7 cellular contexts compared by ENCODE assay signal in the genomic region with DNA sequence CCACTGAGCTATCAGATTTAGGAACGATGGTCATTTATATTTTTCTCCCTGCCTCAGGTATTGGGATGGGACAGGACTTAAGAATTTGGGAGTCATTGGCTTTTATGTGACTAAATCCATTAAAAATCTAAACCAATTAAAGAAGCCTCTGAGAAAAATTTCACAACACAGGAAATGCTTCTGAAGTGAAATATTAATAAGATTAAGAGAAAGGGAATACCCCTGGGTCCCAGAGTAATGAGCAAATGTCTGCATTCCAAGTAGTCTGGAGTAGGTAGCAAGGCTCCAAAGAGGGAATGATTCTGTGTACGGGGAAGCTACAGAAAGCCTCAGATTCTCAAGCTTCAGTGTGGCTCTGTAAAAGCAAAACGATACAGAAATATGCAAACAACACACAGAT. TPM values are rescaled to one million over a fixed set of nuclear protein-coding genes. Genes with fewer than 3 reads are reported as not detected.
A peak's percentile ranks its signal among the peaks of the same experiment; 100 is the strongest.
DNase-seq lines count a peak whose midpoint lies in the region; ATAC-seq and TF ChIP-seq lines count a peak whose summit lies in the region.

No MANE protein-coding gene starts in this region.

- H3K4me3 ChIP-seq in right cardiac atrium (ENCODE audit: low read length): peak overlapping the region; percentile 100

- H3K9me3 ChIP-seq in H9 (ENCODE audit: control insufficient read depth, low read depth, low read length) (no peaks in the 10 kb centered on the region), right cardiac atrium (ENCODE audit: control insufficient read depth, low read length) (no peaks in the 10 kb centered on the region)

- H2BK120ac ChIP-seq in H9 (ENCODE audit: low read depth, low read length, poor library complexity, severe bottlenecking): no peak overlapping the region

- no peak overlapping the region for H3K27ac ChIP-seq in H9 (ENCODE audit: insufficient read length, low read depth, low read length)
- H3K27ac ChIP-seq in VCaP: peak overlapping the region; percentile 81
- H3K27ac ChIP-seq in right cardiac atrium (ENCODE audit: low read length): no peak overlapping the region

- no peak overlapping the region for H3T11ph ChIP-seq in H9 (ENCODE audit: low read length)

- no peak overlapping the region for H3K18ac ChIP-seq in H9 (ENCODE audit: insufficient read length, low read depth, low read length)

- H3K9me3 Mint-ChIP-seq in H9: no peaks in the 10 kb centered on the region
- no peaks in the 10 kb centered on the region for H3K9me3 Mint-ChIP-seq in stimulated activated effector memory CD8-positive, alpha-beta T cell treated with anti-CD3 and anti-CD28 coated beads, Interleukin-12 subunit alpha, Interleukin-12 subunit beta, amount 100 ng/mL, for 72 hours

- H3K4me2 ChIP-seq in H9 (ENCODE audit: insufficient read depth, insufficient read length, low read length): peak overlapping the region; percentile 70

- H4K8ac ChIP-seq in H9 (replicated peaks; ENCODE audit: insufficient read length, low read depth, low read length): no peak overlapping the region

- H3K56ac ChIP-seq in H9 (ENCODE audit: insufficient read length, low read depth, low read length): no peak overlapping the region

- peaks cover 0 to 10% (median 4%) of the 10 kb centered on the region in 3 experiments; a peak in 3 of 7 replicates for H3K36me3 Mint-ChIP-seq in H9 (ENCODE audit: insufficient read depth in 1 of 3, low read depth in 3 of 3)
- H3K36me3 Mint-ChIP-seq in stimulated activated effector memory CD8-positive, alpha-beta T cell treated with anti-CD3 and anti-CD28 coated beads, Interleukin-12 subunit alpha, Interleukin-12 subunit beta, amount 100 ng/mL, for 72 hours: peaks cover 32% of the 10 kb centered on the region

- no peak overlapping the region for H2BK12ac ChIP-seq in H9 (ENCODE audit: insufficient read length, low read depth, low read length)

- H2BK15ac ChIP-seq in H9 (ENCODE audit: low read depth, low read length): no peak overlapping the region

- peak overlapping the region; percentile 82 for H3K9ac ChIP-seq in H9 (ENCODE audit: extremely low read depth, insufficient read length, low read length)

- no peak overlapping the region for H3K4ac ChIP-seq in H9 (ENCODE audit: low read depth, low read length)

- H3K14ac ChIP-seq in H9 (ENCODE audit: insufficient read depth, low read length): no peak overlapping the region; the same call in 1 of the 2 replicates

- peaks cover 8% of the 10 kb centered on the region for H3K23me2 ChIP-seq in H9 (ENCODE audit: insufficient read length, low read depth, low read length, poor library complexity, severe bottlenecking)

- no peak overlapping the region for H4K91ac ChIP-seq in H9 (ENCODE audit: insufficient read length, low read depth, low read length)

- peak overlapping the region; percentile 73 to 100 for H3K4me3 Mint-ChIP-seq in H9
- H3K4me3 Mint-ChIP-seq in stimulated activated effector memory CD8-positive, alpha-beta T cell treated with anti-CD3 and anti-CD28 coated beads, Interleukin-12 subunit alpha, Interleukin-12 subunit beta, amount 100 ng/mL, for 72 hours: peak overlapping the region; percentile 96

- no peak overlapping the region for H2BK5ac ChIP-seq in H9 (ENCODE audit: insufficient read length, low read length)

- peak overlapping the region; percentile 90 for H2AFZ ChIP-seq in H9 (ENCODE audit: low read length)

- no peaks in the 10 kb centered on the region for H4K20me1 ChIP-seq in H9 (ENCODE audit: control insufficient read depth, insufficient read depth, insufficient read length)

- no peak overlapping the region for H4K5ac ChIP-seq in H9 (ENCODE audit: insufficient read length, low read depth, low read length)

- H2AK5ac ChIP-seq in H9 (ENCODE audit: insufficient read length, low read length): no peak overlapping the region

- peaks cover 20% of the 10 kb centered on the region for H3K79me2 ChIP-seq in H9 (ENCODE audit: insufficient read depth, low read length)

- peak in 1 of 2 donors; percentile 15 for ATAC-seq in right cardiac atrium
- ATAC-seq in stimulated activated effector memory CD8-positive, alpha-beta T cell treated with anti-CD3 and anti-CD28 coated beads, Interleukin-12 subunit alpha, Interleukin-12 subunit beta, amount 100 ng/mL, for 72 hours: no peak
- no peak for ATAC-seq in HG02938 (IDR thresholded peaks at IDR 0.05; ENCODE audit: unreplicated experiment)

- intact Hi-C loops in right cardiac atrium (cut with DNase I): no loop called here

- H3K27me3 ChIP-seq in H9 (ENCODE audit: insufficient read depth, low read length) (no peaks in the 10 kb centered on the region; the same call in 1 of the 2 replicates), right cardiac atrium (ENCODE audit: control insufficient read depth, insufficient read depth) (no peaks in the 10 kb centered on the region)

- H3K4me1 Mint-ChIP-seq in H9: peaks cover 17 to 21% of the 10 kb centered on the region in 2 experiments
- H3K4me1 Mint-ChIP-seq in stimulated activated effector memory CD8-positive, alpha-beta T cell treated with anti-CD3 and anti-CD28 coated beads, Interleukin-12 subunit alpha, Interleukin-12 subunit beta, amount 100 ng/mL, for 72 hours: peaks cover 20% of the 10 kb centered on the region

- DNase-seq in H9: no peak
- DNase-seq in right cardiac atrium: no peak
- DNase-seq in stimulated activated effector memory CD8-positive, alpha-beta T cell treated with anti-CD3 and anti-CD28 coated beads, Interleukin-12 subunit alpha, Interleukin-12 subunit beta, amount 100 ng/mL, for 72 hours (ENCODE audit: low spot score in 2 of 2): no peak
- DNase-seq in activated CD4-positive, CD25-positive, alpha-beta regulatory T cell treated with anti-CD3 and anti-CD28 coated beads, Interleukin-2, amount 50 U/mL, for 72 hours: no peak
- no peak for DNase-seq in AML-193 (lab: John Stamatoyannopoulos, UW)

- H3K23ac ChIP-seq in H9 (ENCODE audit: insufficient read length, low read depth, low read length): no peak overlapping the region

- H2BK20ac ChIP-seq in H9 (ENCODE audit: low read depth, low read length, poor library complexity, severe bottlenecking): no peak overlapping the region

- H3K27me3 Mint-ChIP-seq in H9 (ENCODE audit: low read depth): peaks cover 1% of the 10 kb centered on the region; the same call in 1 of the 2 replicates

- no CpG with 5 or more reads among the region's 3 CpGs for WGBS in H9 (ENCODE audit: extremely low coverage, insufficient read length, low lambda C conversion rate)
- 25% methylated on average over 3 of the region's 3 CpGs for WGBS in right cardiac atrium

- H3K27ac Mint-ChIP-seq in H9: peak overlapping the region in 2 of 3 experiments; percentile 17 to 95; a peak in 3 of 7 replicates
- peak overlapping the region; percentile 99 for H3K27ac Mint-ChIP-seq in stimulated activated effector memory CD8-positive, alpha-beta T cell treated with anti-CD3 and anti-CD28 coated beads, Interleukin-12 subunit alpha, Interleukin-12 subunit beta, amount 100 ng/mL, for 72 hours

- H3K4me1 ChIP-seq in H9 (ENCODE audit: insufficient read depth, low read length) (no peaks in the 10 kb centered on the region; the same call in 1 of the 2 replicates), right cardiac atrium (ENCODE audit: control insufficient read depth, insufficient read depth, low read length) (peaks cover 5% of the 10 kb centered on the region)

- TF ChIP-seq CTCF in H9 (conservative IDR thresholded peaks at IDR 0.05) (no peak), VCaP (conservative IDR thresholded peaks at IDR 0.05) (no peak)

- H3K79me1 ChIP-seq in H9 (ENCODE audit: insufficient read depth, low read depth, low read length, poor library complexity, severe bottlenecking): peaks cover 11% of the 10 kb centered on the region

RNA-seq across cellular contexts. Expression of a gene that starts 0.7 kb away (rescaled TPM):
- total RNA-seq in H9 (2021) (53.5 and 55.3 TPM in 2 replicates), right cardiac atrium (10 to 100 TPM; 18.4 to 21.2 (median 20.9) TPM)
- 14.1 TPM for polyA plus RNA-seq in right cardiac atrium

RNA-seq across cellular contexts. Expression of a gene that starts 40.6 kb away (rescaled TPM):
- total RNA-seq in H9 (2021) (17.4 and 17.7 TPM in 2 replicates), right cardiac atrium (1 to 10 TPM; 1.7 to 4.7 (median 2.7) TPM)
- 0.95 TPM for polyA plus RNA-seq in right cardiac atrium
